8 cellular contexts compared by ENCODE assay signal in genomic region chr4:139015269-139015947, GRCh38. TPM values are rescaled to one million over a fixed set of nuclear protein-coding genes. Genes with fewer than 3 reads are reported as not detected.
A peak's percentile ranks its signal among the peaks of the same experiment; 100 is the strongest.
DNase-seq lines count a peak whose midpoint lies in the region; ATAC-seq and TF ChIP-seq lines count a peak whose summit lies in the region.

NOCT (plus strand) TSS chr4:139015781; CDS start chr4:139015982, 201 bp downstream.

- under 1% methylated on average over 62 of the region's 62 CpGs for WGBS in right cardiac atrium

- H3K9me3 Mint-ChIP-seq in T-helper 2 cell treated with Interferon-gamma antibody and Interleukin-4, amounts not matched to agents 5 μg/mL and 100 μg/mL, for 36 hours, result no peaks in the 10 kb centered on the region

- TF ChIP-seq POLR2A in vagina (IDR thresholded peaks at IDR 0.05), result peak in 1 of 2 donors; percentile 66

- peak; percentile 76 for DNase-seq in NCI-H2029 (lab: John Stamatoyannopoulos, UW)
- peak; percentile 95 for DNase-seq in T-helper 2 cell treated with Interferon-gamma antibody and Interleukin-4, amounts not matched to agents 5 μg/mL and 100 μg/mL, for 36 hours (ENCODE audit: low spot score)
- DNase-seq in ascending aorta (ENCODE audit: low spot score in 2 of 2), result peak; percentile 67 to 92
- peak; percentile 91 to 95 (median 94) for DNase-seq in right cardiac atrium
- DNase-seq in putamen (ENCODE audit: low spot score), result peak; percentile 85
- peak in 1 of 2 donors; percentile 94 for DNase-seq in vagina (ENCODE audit: extremely low spot score in 2 of 2)

- H3K4me3 Mint-ChIP-seq in T-helper 2 cell treated with Interferon-gamma antibody and Interleukin-4, amounts not matched to agents 5 μg/mL and 100 μg/mL, for 36 hours, result peak within 1 kb of the TSS; percentile 91

- TF ChIP-seq CTCF in ascending aorta (IDR thresholded peaks at IDR 0.05) (peak; percentile 13 to 32 (median 24)), vagina (IDR thresholded peaks at IDR 0.05) (peak in 1 of 3 experiments; percentile 39)

- intact Hi-C loops in ascending aorta (cut with DNase I) (loop anchor here (1.0 to 10.0 kb wide), 7 partner anchors 69 to 1139 kb away; partner anchors contain the start of genes ELF2, MAML3 and RAB33B), right cardiac atrium (cut with DNase I) (no loop called here), vagina (cut with DNase I) (no loop called here)

- H3K9me3 ChIP-seq in ascending aorta (no peaks in the 10 kb centered on the region), right cardiac atrium (ENCODE audit: control insufficient read depth, low read length) (no peaks in the 10 kb centered on the region), vagina (no peaks in the 10 kb centered on the region)

- H3K4me1 ChIP-seq in ascending aorta (peaks cover 0 to 8% of the 10 kb centered on the region in 2 donors), right cardiac atrium (ENCODE audit: control insufficient read depth, insufficient read depth, low read length) (no peaks in the 10 kb centered on the region), vagina (peaks cover 24% of the 10 kb centered on the region)

- H3K27me3 Mint-ChIP-seq in T-helper 2 cell treated with Interferon-gamma antibody and Interleukin-4, amounts not matched to agents 5 μg/mL and 100 μg/mL, for 36 hours (ENCODE audit: low read depth), result no peaks in the 10 kb centered on the region

- peak within 1 kb of the TSS; percentile 84 for H3K27ac Mint-ChIP-seq in T-helper 2 cell treated with Interferon-gamma antibody and Interleukin-4, amounts not matched to agents 5 μg/mL and 100 μg/mL, for 36 hours

- H3K36me3 ChIP-seq in ascending aorta, result no peaks in the 10 kb centered on the region
- no peaks in the 10 kb centered on the region for H3K36me3 ChIP-seq in vagina

- peak; percentile 81 for ATAC-seq in GM18508 (IDR thresholded peaks at IDR 0.05; ENCODE audit: insufficient read depth, unreplicated experiment)
- ATAC-seq in HG02981 (IDR thresholded peaks at IDR 0.05; ENCODE audit: unreplicated experiment), result peak; percentile 93
- ATAC-seq in right cardiac atrium, result peak; percentile 96 to 97

- peaks cover 10% of the 10 kb centered on the region for H3K36me3 Mint-ChIP-seq in T-helper 2 cell treated with Interferon-gamma antibody and Interleukin-4, amounts not matched to agents 5 μg/mL and 100 μg/mL, for 36 hours (ENCODE audit: low read depth)

- H3K4me3 ChIP-seq in ascending aorta (peak within 1 kb of the TSS; percentile 80 to 81), right cardiac atrium (ENCODE audit: low read length) (peak within 1 kb of the TSS; percentile 59), vagina (peak within 1 kb of the TSS; percentile 58 to 85)

- no peaks in the 10 kb centered on the region for H3K27me3 ChIP-seq in ascending aorta
- no peaks in the 10 kb centered on the region for H3K27me3 ChIP-seq in right cardiac atrium (ENCODE audit: control insufficient read depth, insufficient read depth)
- no peaks in the 10 kb centered on the region for H3K27me3 ChIP-seq in vagina

- H3K27ac ChIP-seq in ascending aorta (peak within 1 kb of the TSS; percentile 83 to 96), right cardiac atrium (ENCODE audit: low read length) (peak within 1 kb of the TSS; percentile 97), vagina (peak within 1 kb of the TSS; percentile 93)

- peaks cover 25% of the 10 kb centered on the region for H3K4me1 Mint-ChIP-seq in T-helper 2 cell treated with Interferon-gamma antibody and Interleukin-4, amounts not matched to agents 5 μg/mL and 100 μg/mL, for 36 hours (ENCODE audit: low read depth)

RNA-seq across cellular contexts. Expression of gene NOCT, which starts in this region (rescaled TPM):
- total RNA-seq in ascending aorta (9.9 TPM), right cardiac atrium (10 to 100 TPM in 1 of 4 donors, 1 to 10 TPM in 3; 5.5 to 10.6 (median 9.7) TPM), vagina (4.2 TPM)
- 4.7 TPM for polyA plus RNA-seq in right cardiac atrium
